In genomic region chr18:77063256-77063655, GRCh38 we compare ENCODE assay signal across 8 cellular contexts.
DNase-seq lines count a peak whose midpoint lies in the region; ATAC-seq, FAIRE-seq and TF ChIP-seq lines count a peak whose summit lies in the region.

No MANE protein-coding gene starts in this region.

- FAIRE-seq in HepG2 (lab: Jason Lieb, UNC) = no peak

- CTCF ChIA-PET in HepG2 (lab: Yijun Ruan, JAX; ENCODE audit: low intra/inter-chr PET ratio, low total read pairs) = no interaction called here

- H2AFZ ChIP-seq in HepG2 (ENCODE audit: low read length) = no peak overlapping the region

- no TSS peak for BruUV-seq in HepG2 (replicated peaks; lab: Mats Ljungman, UMichigan)

- no peak overlapping the region for H3K4me2 ChIP-seq in HepG2 (ENCODE audit: low read depth, low read length)

- no peak for ATAC-seq in HepG2
- ATAC-seq in HG03469 (IDR thresholded peaks at IDR 0.05; ENCODE audit: unreplicated experiment) = peak; percentile 31

- H3K27ac ChIP-seq in liver (ENCODE audit: low read depth in 1 of 2, low read length in 2 of 2) (peak overlapping the region; percentile 48 to 55), HepG2 (ENCODE audit: extremely low read length, insufficient read depth, low read length) (no peak overlapping the region)

- H3K27ac Mint-ChIP-seq in chondrocyte (ENCODE audit: unreplicated experiment) = peak overlapping the region; percentile 90

- H3K4me3 Mint-ChIP-seq in chondrocyte (ENCODE audit: unreplicated experiment) = no peak overlapping the region

- H3K79me2 ChIP-seq in HepG2 (ENCODE audit: insufficient read depth, low read length) = no peaks in the 10 kb centered on the region

- H3K9me3 ChIP-seq in liver (ENCODE audit: control insufficient read depth in 4 of 4, low read length in 3 of 4) (no peaks in the 10 kb centered on the region), HepG2 (ENCODE audit: low read length) (no peaks in the 10 kb centered on the region)

- no peak overlapping the region for H3K4me3 ChIP-seq in liver (ENCODE audit: low read depth in 1 of 3, low read length in 3 of 3)
- H3K4me3 ChIP-seq in HepG2 (replicated peaks in 1 of 3; ENCODE audit: insufficient read depth in 1 of 3, low read depth in 2 of 3, low read length in 3 of 3) = no peak overlapping the region

- in situ Hi-C loops in HepG2 (cut with HindIII; ENCODE audit: extremely low pct_ligation_motif_present, low pct_unique_long_range_greater_than_20kb) = no loop called here

- no peaks in the 10 kb centered on the region for H3K27me3 ChIP-seq in liver (ENCODE audit: control insufficient read depth in 4 of 4, insufficient read depth in 4 of 4, low read length in 3 of 4)
- no peaks in the 10 kb centered on the region for H3K27me3 ChIP-seq in HepG2 (ENCODE audit: control insufficient read depth in 1 of 2, insufficient read depth in 2 of 2, low read length in 2 of 2)

- H3K9ac ChIP-seq in liver (ENCODE audit: low read depth in 1 of 2, low read length in 2 of 2) (no peak overlapping the region), HepG2 (ENCODE audit: insufficient read depth, low read depth, low read length) (no peak overlapping the region)

- H3K4me1 Mint-ChIP-seq in chondrocyte (ENCODE audit: low read depth) = peaks cover 59% of the 10 kb centered on the region

- no peak for TF ChIP-seq POLR2A in HepG2 (IDR thresholded peaks at IDR 0.05; ENCODE audit: insufficient read depth in 1 of 2, low read depth in 2 of 2, low read length in 2 of 2)

- no peak for DNase-seq in HepG2 (ENCODE audit: low spot score)
- peak; percentile 70 for DNase-seq in activated CD4-positive, CD25-positive, alpha-beta regulatory T cell treated with anti-CD3 and anti-CD28 coated beads, Interleukin-2, amount 50 U/mL, for 16 hours (ENCODE audit: low read depth, low spot score)
- no peak for DNase-seq in chondrocyte (ENCODE audit: low spot score)
- peak; percentile 66 for DNase-seq in stimulated activated CD8-positive, alpha-beta memory T cell treated with anti-CD3 and anti-CD28 coated beads, Interleukin-12 subunit alpha, Interleukin-12 subunit beta, amount 100 ng/mL, for 1 hour (ENCODE audit: low read depth)
- DNase-seq in NCI-H2171 treated with DMSO at 0.1 percent for 48 hours (lab: John Stamatoyannopoulos, UW) = no peak
- DNase-seq in NCI-H2029 (lab: John Stamatoyannopoulos, UW) = no peak

- no peaks in the 10 kb centered on the region for H3K27me3 Mint-ChIP-seq in chondrocyte (ENCODE audit: low read depth)

- TF ChIP-seq CTCF in liver (IDR thresholded peaks at IDR 0.05; ENCODE audit: low read depth, low read length, missing input control) = no peak
- TF ChIP-seq CTCF in HepG2 (CRISPR knock-in tag; IDR thresholded peaks at IDR 0.05) = no peak
- TF ChIP-seq CTCF in chondrocyte (IDR thresholded peaks at IDR 0.05) = no peak

- no peaks in the 10 kb centered on the region for H3K9me3 Mint-ChIP-seq in chondrocyte (ENCODE audit: low read depth)

- peaks cover 0 to 5% (median 2%) of the 10 kb centered on the region in 4 donors for H3K4me1 ChIP-seq in liver (ENCODE audit: control insufficient read depth in 4 of 4, insufficient read depth in 4 of 4, low read length in 3 of 4)
- H3K4me1 ChIP-seq in HepG2 (ENCODE audit: insufficient read depth, low read length) = peaks cover 9% of the 10 kb centered on the region

- H4K20me1 ChIP-seq in HepG2 (ENCODE audit: insufficient read depth, low read length) = no peaks in the 10 kb centered on the region

- 81% methylated on average over 7 of the region's 7 CpGs for WGBS in liver
- WGBS in HepG2 (ENCODE audit: low lambda C conversion rate) = 90% methylated on average over 7 of the region's 7 CpGs

- intact Hi-C loops in HepG2 (cut with micrococcal nuclease; ENCODE audit: unreplicated experiment) = no loop called here

- TF ChIP-seq RAD21 in liver (IDR thresholded peaks at IDR 0.05) (no peak), HepG2 (CRISPR knock-in tag; IDR thresholded peaks at IDR 0.05) (no peak)

- H3K36me3 Mint-ChIP-seq in chondrocyte (ENCODE audit: low read depth) = peaks cover 3% of the 10 kb centered on the region

- TF ChIP-seq EP300 in HepG2 (IDR thresholded peaks at IDR 0.05; ENCODE audit: low read depth in 2 of 2, low read length in 2 of 2) (no peak), HepG2 (CRISPR knock-in tag; IDR thresholded peaks at IDR 0.05; ENCODE audit: borderline replicate concordance) (no peak)

- H3K36me3 ChIP-seq in liver (ENCODE audit: control insufficient read depth in 4 of 4, insufficient read depth in 3 of 4, low read depth in 1 of 4, low read length in 3 of 4) = peaks cover 3 to 23% (median 11%) of the 10 kb centered on the region in 4 donors
- H3K36me3 ChIP-seq in HepG2 (replicated peaks in 1 of 2; ENCODE audit: control insufficient read depth in 1 of 2, insufficient read depth in 2 of 2, low read length in 2 of 2) = no peaks in the 10 kb centered on the region; a peak in 2 of 5 replicates

- POLR2A ChIA-PET in HepG2 (lab: Yijun Ruan, JAX) = no interaction called here

TF ChIP-seq in liver, 16 proteins besides CTCF, POLR2A, EP300 and RAD21 (continues in another document):
- TF ChIP-seq JUND (IDR thresholded peaks at IDR 0.05) (no peak), FOXA2 (IDR thresholded peaks at IDR 0.05) (no peak), NR2F2 (IDR thresholded peaks at IDR 0.05) (no peak), REST (IDR thresholded peaks at IDR 0.05) (no peak), GABPA (IDR thresholded peaks at IDR 0.05 in 1 of 2, conservative IDR thresholded peaks at IDR 0.05 in 1 of 2) (no peak), YY1 (IDR thresholded peaks at IDR 0.05) (no peak), HNF4G (IDR thresholded peaks at IDR 0.05) (no peak), EGR1 (IDR thresholded peaks at IDR 0.05; ENCODE audit: low read depth in 2 of 2) (no peak)
- TF ChIP-seq, protein P1, sequence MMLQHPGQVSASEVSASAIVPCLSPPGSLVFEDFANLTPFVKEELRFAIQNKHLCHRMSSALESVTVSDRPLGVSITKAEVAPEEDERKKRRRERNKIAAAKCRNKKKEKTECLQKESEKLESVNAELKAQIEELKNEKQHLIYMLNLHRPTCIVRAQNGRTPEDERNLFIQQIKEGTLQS (IDR thresholded peaks at IDR 0.05) = no peak

TF ChIP-seq in HepG2, 621 proteins besides CTCF, POLR2A, EP300 and RAD21 (continues in another document):
- TF ChIP-seq, protein P2, sequence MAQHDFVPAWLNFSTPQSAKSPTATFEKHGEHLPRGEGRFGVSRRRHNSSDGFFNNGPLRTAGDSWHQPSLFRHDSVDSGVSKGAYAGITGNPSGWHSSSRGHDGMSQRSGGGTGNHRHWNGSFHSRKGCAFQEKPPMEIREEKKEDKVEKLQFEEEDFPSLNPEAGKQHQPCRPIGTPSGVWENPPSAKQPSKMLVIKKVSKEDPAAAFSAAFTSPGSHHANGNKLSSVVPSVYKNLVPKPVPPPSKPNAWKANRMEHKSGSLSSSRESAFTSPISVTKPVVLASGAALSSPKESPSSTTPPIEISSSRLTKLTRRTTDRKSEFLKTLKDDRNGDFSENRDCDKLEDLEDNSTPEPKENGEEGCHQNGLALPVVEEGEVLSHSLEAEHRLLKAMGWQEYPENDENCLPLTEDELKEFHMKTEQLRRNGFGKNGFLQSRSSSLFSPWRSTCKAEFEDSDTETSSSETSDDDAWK (CRISPR knock-in tag; IDR thresholded peaks at IDR 0.05) = no peak
- TF ChIP-seq FOXM1 (CRISPR knock-in tag; IDR thresholded peaks at IDR 0.05) (no peak), ZNF83 (CRISPR knock-in tag; IDR thresholded peaks at IDR 0.05; ENCODE audit: borderline replicate concordance) (no peak), SMAD9 (CRISPR knock-in tag; IDR thresholded peaks at IDR 0.05) (no peak), FOXJ3 (CRISPR knock-in tag; IDR thresholded peaks at IDR 0.05; ENCODE audit: borderline replicate concordance) (no peak), ZNF124 (CRISPR knock-in tag; IDR thresholded peaks at IDR 0.05) (no peak), PAF1 (CRISPR knock-in tag; IDR thresholded peaks at IDR 0.05) (no peak), ZEB1 (IDR thresholded peaks at IDR 0.05; ENCODE audit: insufficient replicate concordance, low read depth) (no peak), ZNF10 (CRISPR knock-in tag; IDR thresholded peaks at IDR 0.05; ENCODE audit: borderline replicate concordance, low read depth) (no peak), ZNF737 (CRISPR knock-in tag; IDR thresholded peaks at IDR 0.05; ENCODE audit: borderline replicate concordance) (no peak), ZNF441 (CRISPR knock-in tag; IDR thresholded peaks at IDR 0.05; ENCODE audit: borderline replicate concordance) (no peak), FOXA1 (IDR thresholded peaks at IDR 0.05) (no peak), FOXA1 (CRISPR knock-in tag; IDR thresholded peaks at IDR 0.05) (no peak), MXD3 (CRISPR knock-in tag; IDR thresholded peaks at IDR 0.05) (no peak)
- TF ChIP-seq, protein P3, sequence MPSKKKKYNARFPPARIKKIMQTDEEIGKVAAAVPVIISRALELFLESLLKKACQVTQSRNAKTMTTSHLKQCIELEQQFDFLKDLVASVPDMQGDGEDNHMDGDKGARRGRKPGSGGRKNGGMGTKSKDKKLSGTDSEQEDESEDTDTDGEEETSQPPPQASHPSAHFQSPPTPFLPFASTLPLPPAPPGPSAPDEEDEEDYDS (CRISPR knock-in tag; IDR thresholded peaks at IDR 0.05) = no peak
- TF ChIP-seq, protein P4, sequence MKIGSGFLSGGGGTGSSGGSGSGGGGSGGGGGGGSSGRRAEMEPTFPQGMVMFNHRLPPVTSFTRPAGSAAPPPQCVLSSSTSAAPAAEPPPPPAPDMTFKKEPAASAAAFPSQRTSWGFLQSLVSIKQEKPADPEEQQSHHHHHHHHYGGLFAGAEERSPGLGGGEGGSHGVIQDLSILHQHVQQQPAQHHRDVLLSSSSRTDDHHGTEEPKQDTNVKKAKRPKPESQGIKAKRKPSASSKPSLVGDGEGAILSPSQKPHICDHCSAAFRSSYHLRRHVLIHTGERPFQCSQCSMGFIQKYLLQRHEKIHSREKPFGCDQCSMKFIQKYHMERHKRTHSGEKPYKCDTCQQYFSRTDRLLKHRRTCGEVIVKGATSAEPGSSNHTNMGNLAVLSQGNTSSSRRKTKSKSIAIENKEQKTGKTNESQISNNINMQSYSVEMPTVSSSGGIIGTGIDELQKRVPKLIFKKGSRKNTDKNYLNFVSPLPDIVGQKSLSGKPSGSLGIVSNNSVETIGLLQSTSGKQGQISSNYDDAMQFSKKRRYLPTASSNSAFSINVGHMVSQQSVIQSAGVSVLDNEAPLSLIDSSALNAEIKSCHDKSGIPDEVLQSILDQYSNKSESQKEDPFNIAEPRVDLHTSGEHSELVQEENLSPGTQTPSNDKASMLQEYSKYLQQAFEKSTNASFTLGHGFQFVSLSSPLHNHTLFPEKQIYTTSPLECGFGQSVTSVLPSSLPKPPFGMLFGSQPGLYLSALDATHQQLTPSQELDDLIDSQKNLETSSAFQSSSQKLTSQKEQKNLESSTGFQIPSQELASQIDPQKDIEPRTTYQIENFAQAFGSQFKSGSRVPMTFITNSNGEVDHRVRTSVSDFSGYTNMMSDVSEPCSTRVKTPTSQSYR (CRISPR knock-in tag; IDR thresholded peaks at IDR 0.05; ENCODE audit: borderline replicate concordance) = no peak

Comparison
In these comparisons a context has a peak if more than half of its experiments do, and no peak if none do; other contexts are left out.
1. DNase-seq: peak in activated CD4-positive, CD25-positive, alpha-beta regulatory T cell treated with anti-CD3 and anti-CD28 coated beads, Interleukin-2, amount 50 U/mL, for 16 hours (single experiment) and stimulated activated CD8-positive, alpha-beta memory T cell treated with anti-CD3 and anti-CD28 coated beads, Interleukin-12 subunit alpha, Interleukin-12 subunit beta, amount 100 ng/mL, for 1 hour (single experiment); none in HepG2 (single experiment), chondrocyte (single experiment), NCI-H2171 treated with DMSO at 0.1 percent for 48 hours (single experiment) and NCI-H2029 (single experiment).